30 cellular contexts compared by ENCODE assay signal in genomic region chr11:68153742-68154141, GRCh38.
"Had no signal": no experiment of that assay in that cellular context is flagged by ENCODE, and none has a peak within 500 bp of the region (broad histone marks: within the 10 kb centered on the region; RNA-seq: fewer than 3 reads in every experiment).

No MANE protein-coding gene starts in this region.

- FAIRE-seq: bronchial epithelial cell had no signal

- H3K36me3 ChIP-seq: SJCRH30 had no signal

- DNase-seq: activated CD4-positive, alpha-beta memory T cell treated with anti-CD3 and anti-CD28 coated beads, Interleukin-2, amount 10 ng/mL, durations not matched to agents 7 days and 5 days; activated CD4-positive, alpha-beta T cell treated with anti-CD3 and anti-CD28 coated beads for 36 hours; activated CD4-positive, alpha-beta T cell treated with anti-CD3 and anti-CD28 coated beads, Interleukin-2, amount 50 U/mL, for 1 hour; activated gamma-delta T cell; activated naive CD4-positive, alpha-beta T cell treated with anti-CD3 and anti-CD28 coated beads for 36 hours; activated naive CD8-positive, alpha-beta T cell treated with anti-CD3 and anti-CD28 coated beads, Interleukin-2, amount 10 ng/mL, durations not matched to agents 7 days and 5 days; activated T-cell treated with anti-CD3 and anti-CD28 coated beads for 4 hours; activated T-cell treated with anti-CD3 and anti-CD28 coated beads, Interleukin-2, amount 50 U/mL, for 48 hours; aorta; central memory CD4-positive, alpha-beta T cell; MG63; NCI-H1105 treated with DMSO at 0.1 percent for 48 hours; NCI-H1436 treated with DMSO at 0.1 percent for 48 hours; NCI-H187 treated with DMSO at 0.1 percent for 48 hours; NCI-H2081 treated with DMSO at 0.1 percent for 48 hours; NCI-H2171 treated with DMSO at 0.1 percent for 48 hours; NCI-H226; NCI-H510A; NCI-H69; NK-92 treated with Interleukin-12 subunit alpha and Interleukin-12 subunit beta, amount 100 ng/mL, for 24 hours; OCI-M1; Right ventricle myocardium superior; SJCRH30; SK-N-SH; T-helper 1 cell had no signal

- H3K9me3 ChIP-seq: MG63, SJCRH30, SK-N-SH had no signal

- H3K4me1 ChIP-seq: SJCRH30 had no signal

- H3K4me2 ChIP-seq: SK-N-SH had no signal

- ATAC-seq: activated CD4-positive, alpha-beta T cell treated with anti-CD3 and anti-CD28 coated beads for 36 hours; activated T-helper 17 cell treated with anti-CD3 and anti-CD28 coated beads, Interleukin-2, amount 50 U/mL, for 72 hours; Panc1 had no signal

- H3K27me3 ChIP-seq: MG63, SJCRH30 had no signal

- H3K27ac ChIP-seq: RWPE1, SJCRH30, VCaP had no signal

- H3K9ac ChIP-seq: SK-N-SH had no signal

- H3K4me3 ChIP-seq: MG63, SJCRH30 had no signal
